1 cellular context compared by ENCODE assay signal in genomic region chr22:42000466-42000865, GRCh38.
TF ChIP-seq lines count a peak whose summit lies in the region.

No MANE protein-coding gene starts in this region.

TF ChIP-seq in endothelial cell of umbilical vein, 7 proteins besides CTCF, POLR2A, EP300 and RAD21:
- TF ChIP-seq, protein P1, sequence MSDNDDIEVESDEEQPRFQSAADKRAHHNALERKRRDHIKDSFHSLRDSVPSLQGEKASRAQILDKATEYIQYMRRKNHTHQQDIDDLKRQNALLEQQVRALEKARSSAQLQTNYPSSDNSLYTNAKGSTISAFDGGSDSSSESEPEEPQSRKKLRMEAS (IDR thresholded peaks at IDR 0.05; ENCODE audit: insufficient read depth, insufficient read length): no peak
- no peak for TF ChIP-seq JUN (IDR thresholded peaks at IDR 0.05; ENCODE audit: borderline replicate concordance, insufficient read depth, insufficient read length, low read depth)
